8 cellular contexts compared by ENCODE assay signal in genomic region chr11:44728085-44728410, GRCh38. TPM values are rescaled to one million over a fixed set of nuclear protein-coding genes. Genes with fewer than 3 reads are reported as not detected.
A peak's percentile ranks its signal among the peaks of the same experiment; 100 is the strongest.
DNase-seq lines count a peak whose midpoint lies in the region; ATAC-seq and TF ChIP-seq lines count a peak whose summit lies in the region.

No MANE protein-coding gene starts in this region.

- peak overlapping the region; percentile 98 for H3K4me2 ChIP-seq in mammary epithelial cell (ENCODE audit: insufficient read depth, low read depth, low read length)

- H3K4me1 Mint-ChIP-seq in naive B cell = peaks cover 11 to 27% (median 17%) of the 10 kb centered on the region in 3 donors

- TF ChIP-seq CTCF in A673 (conservative IDR thresholded peaks at IDR 0.05; ENCODE audit: low read depth, low read length) = peak; percentile 44
- no peak for TF ChIP-seq CTCF in mammary epithelial cell (conservative IDR thresholded peaks at IDR 0.05 in 1 of 2, IDR thresholded peaks at IDR 0.05 in 1 of 2; ENCODE audit: extremely low read depth in 1 of 2, insufficient read depth in 1 of 2, low read depth in 1 of 2, low read length in 2 of 2)

- no peaks in the 10 kb centered on the region for H3K9me3 ChIP-seq in A673 (ENCODE audit: low read depth, low read length, poor library complexity, severe bottlenecking)
- H3K9me3 ChIP-seq in HUES48 (ENCODE audit: control insufficient read depth, insufficient read depth, low read length) = no peaks in the 10 kb centered on the region
- H3K9me3 ChIP-seq in mammary epithelial cell (replicated peaks; ENCODE audit: insufficient read depth, low read length) = no peaks in the 10 kb centered on the region

- no peaks in the 10 kb centered on the region for H3K36me3 Mint-ChIP-seq in naive B cell

- in situ Hi-C loops in mammary epithelial cell (cut with MboI; ENCODE audit: low sequenced_read_pairs in 2 of 2) = loop anchor here (5.0 kb wide), 1 partner anchor 164 kb away; no protein-coding TSS in a partner anchor

- DNase-seq in A673 (ENCODE audit: low spot score) (no peak), mammary epithelial cell (no peak), naive B cell (no peak), glomerular visceral epithelial cell (ENCODE audit: extremely low spot score) (no peak)
- DNase-seq in activated CD4-positive, alpha-beta T cell treated with anti-CD3 and anti-CD28 coated beads, Interleukin-2, amount 50 U/mL, for 1 hour = no peak

- peak overlapping the region in 2 of 6 donors; percentile 42 to 59 for H3K27ac Mint-ChIP-seq in naive B cell

- POLR2A ChIA-PET in A673 (lab: Charles Lee; ENCODE audit: low non-redundant PET) = no interaction called here

- H3K36me3 ChIP-seq in A673 (ENCODE audit: insufficient read depth, low read length, poor library complexity, severe bottlenecking) (no peaks in the 10 kb centered on the region), HUES48 (ENCODE audit: control insufficient read depth, insufficient read depth, low read length) (no peaks in the 10 kb centered on the region), mammary epithelial cell (ENCODE audit: insufficient read depth, low read length) (no peaks in the 10 kb centered on the region)

- no peak overlapping the region for H3K27ac ChIP-seq in A673 (ENCODE audit: low read depth, low read length, poor library complexity, severe bottlenecking)
- peak overlapping the region; percentile 25 for H3K27ac ChIP-seq in HUES48 (ENCODE audit: low read depth, low read length)
- no peak overlapping the region for H3K27ac ChIP-seq in mammary epithelial cell (ENCODE audit: insufficient read depth, low read depth, low read length)

- no TSS peak for BruUV-seq in A673 (replicated peaks; lab: Mats Ljungman, UMichigan)
- no TSS peak for BruUV-seq in mammary epithelial cell (replicated peaks; lab: Mats Ljungman, UMichigan)

- H3K4me1 ChIP-seq in A673 (ENCODE audit: insufficient read depth, low read length, poor library complexity, severe bottlenecking) = peaks cover 37% of the 10 kb centered on the region
- peaks cover 47% of the 10 kb centered on the region for H3K4me1 ChIP-seq in HUES48 (ENCODE audit: control insufficient read depth, insufficient read depth, low read length)
- H3K4me1 ChIP-seq in mammary epithelial cell (ENCODE audit: insufficient read depth, low read length) = peaks cover 8% of the 10 kb centered on the region

- H3K9ac ChIP-seq in HUES48 (ENCODE audit: low read depth, low read length) = no peak overlapping the region
- no peak overlapping the region for H3K9ac ChIP-seq in mammary epithelial cell (ENCODE audit: insufficient read depth, low read length)

- no peaks in the 10 kb centered on the region for H3K27me3 ChIP-seq in A673 (replicated peaks; ENCODE audit: insufficient read depth, low read depth, low read length, poor library complexity)
- peaks cover 77% of the 10 kb centered on the region for H3K27me3 ChIP-seq in HUES48 (ENCODE audit: control insufficient read depth, insufficient read depth, low read length)
- peaks cover 10% of the 10 kb centered on the region for H3K27me3 ChIP-seq in mammary epithelial cell (ENCODE audit: insufficient read depth, low read length)

- H3K27me3 Mint-ChIP-seq in naive B cell = peaks cover 25 to 57% (median 30%) of the 10 kb centered on the region in 3 donors

- ATAC-seq in naive B cell (ENCODE audit: low read depth in 2 of 2) = no peak
- no peak for ATAC-seq in GM19452 (IDR thresholded peaks at IDR 0.05; ENCODE audit: unreplicated experiment)
- ATAC-seq in GM19467 (IDR thresholded peaks at IDR 0.05; ENCODE audit: unreplicated experiment) = no peak

- intact Hi-C loops in A673 (cut with micrococcal nuclease; ENCODE audit: unreplicated experiment) = loop anchor here (1.0 to 2.0 kb wide), 3 partner anchors 107 to 183 kb away; no protein-coding TSS in a partner anchor
- intact Hi-C loops in mammary epithelial cell (cut with micrococcal nuclease) = loop anchor here (1.0 to 10.0 kb wide), 4 partner anchors 47 to 183 kb away; partner anchors contain the start of gene CD82

- dilution Hi-C loops in mammary epithelial cell (cut with HindIII; ENCODE audit: low sequenced_read_pairs) = no loop called here

- no peaks in the 10 kb centered on the region for H3K79me2 ChIP-seq in mammary epithelial cell (ENCODE audit: insufficient read depth, low read length)

- peak overlapping the region; percentile 63 to 92 (median 80) for H3K4me3 Mint-ChIP-seq in naive B cell

- no peaks in the 10 kb centered on the region for H4K20me1 ChIP-seq in mammary epithelial cell (ENCODE audit: insufficient read depth, low read length)

- CTCF ChIA-PET in A673 (lab: Charles Lee) (no interaction called here), mammary epithelial cell (lab: Charles Lee; ENCODE audit: low non-redundant PET) (no interaction called here)

- 1% methylated on average over 9 of the region's 14 CpGs for WGBS in mammary epithelial cell (ENCODE audit: low coverage, missing lambda C conversion rate)

- peaks cover 0 to 4% (median 0%) of the 10 kb centered on the region in 7 donors for H3K9me3 Mint-ChIP-seq in naive B cell

- H3K4me3 ChIP-seq in A673 (ENCODE audit: low read depth, low read length, poor library complexity, severe bottlenecking) (peak overlapping the region; percentile 77), HUES48 (ENCODE audit: low read depth, low read length) (peak overlapping the region; percentile 72), mammary epithelial cell (replicated peaks in 1 of 3; ENCODE audit: insufficient read depth in 1 of 3, low read depth in 2 of 3, low read length in 3 of 3) (peak overlapping the region in 1 of 3 experiments; percentile 40)

- H2AFZ ChIP-seq in mammary epithelial cell (ENCODE audit: low read depth, low read length) = peak overlapping the region; percentile 81

RNA-seq across cellular contexts. Expression of gene TSPAN18, which starts 1.3 kb away (rescaled TPM):
- total RNA-seq in A673 (2021) (2.8 and 5.8 TPM in 2 replicates), mammary epithelial cell (not detected)
- polyA plus RNA-seq in mammary epithelial cell (0.08 TPM), naive B cell (ENCODE audit: low read depth in 6 of 6) (1 to 10 TPM in 3 of 6 donors, under 1 TPM in 2, not detected in 1; 0.27 to 1.6 (median 1.1) TPM)
- 5.0 TPM for polyA minus RNA-seq in mammary epithelial cell
